Comparison of ENCODE assay signal across 15 cellular contexts in the genomic region with DNA sequence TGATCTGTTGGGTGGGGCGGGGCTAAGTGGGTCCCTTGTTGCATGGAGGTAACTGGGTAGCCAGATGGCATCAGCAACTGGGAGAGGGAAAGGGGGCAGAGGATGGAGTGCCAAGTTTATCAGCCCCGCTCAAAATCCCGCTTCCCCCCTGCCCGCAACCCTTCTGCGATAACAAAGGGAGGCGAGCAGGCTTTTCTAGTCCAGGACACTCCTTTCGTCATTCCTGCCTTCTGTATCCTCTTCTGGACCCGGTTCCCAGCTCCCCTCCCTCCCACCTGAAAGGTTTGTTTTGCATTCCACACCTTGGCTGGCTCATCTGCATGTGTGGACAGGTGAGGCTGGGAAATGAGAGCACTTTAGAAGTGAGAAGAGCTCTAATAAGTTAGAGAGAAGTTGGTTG. TPM values are rescaled to one million over a fixed set of nuclear protein-coding genes. Genes with fewer than 3 reads are reported as not detected.
DNase-seq lines count a peak whose midpoint lies in the region; ATAC-seq and TF ChIP-seq lines count a peak whose summit lies in the region.
"Had no signal": no experiment of that assay in that cellular context is flagged by ENCODE, and none has a peak within 500 bp of the region (broad histone marks: within the 10 kb centered on the region; RNA-seq: fewer than 3 reads in every experiment).

No MANE protein-coding gene starts in this region.

- ATAC-seq in left lobe of liver, result no peak
- ATAC-seq: GM23338 had no signal

- no peak for DNase-seq in breast epithelium (ENCODE audit: low spot score in 2 of 2)
- no peak for DNase-seq in MCF 10A (ENCODE audit: unreplicated experiment)
- peak; percentile 81 for DNase-seq in epithelial cell of esophagus (ENCODE audit: low read depth)
- peak; percentile 35 for DNase-seq in left lobe of liver (ENCODE audit: low spot score)
- no peak for DNase-seq in activated effector memory CD4-positive, alpha-beta T cell treated with anti-CD3 and anti-CD28 coated beads, Interleukin-2, amount 50 U/mL, for 16 hours
- no peak for DNase-seq in SKM-1 treated with dmso at 0.1 percent for 144 hours (lab: John Stamatoyannopoulos, UW; ENCODE audit: unreplicated experiment)
- no peak for DNase-seq in smooth muscle cell (lab: John Stamatoyannopoulos, UW; ENCODE audit: unreplicated experiment)
- DNase-seq: 8988T; AML-193; Caco-2; CD8-positive, alpha-beta memory T cell; DMS53; H7 had no signal

- no peak overlapping the region for H3K4me2 ChIP-seq in smooth muscle cell
- H3K4me2 ChIP-seq: BLaER1, GM23338 had no signal

- H3K36me3 Mint-ChIP-seq in MCF 10A (ENCODE audit: insufficient read depth, unreplicated experiment), result no peaks in the 10 kb centered on the region
- H3K36me3 Mint-ChIP-seq: CD8-positive, alpha-beta memory T cell had no signal

- 93% methylated on average over 8 of the region's 8 CpGs for WGBS in smooth muscle cell (ENCODE audit: low lambda C conversion rate)

- no peak overlapping the region for H3K4me3 Mint-ChIP-seq in MCF 10A (ENCODE audit: unreplicated experiment)
- H3K4me3 Mint-ChIP-seq: CD8-positive, alpha-beta memory T cell; GM23338 had no signal

- peaks cover 0 to 5% of the 10 kb centered on the region in 2 donors for H3K4me1 ChIP-seq in breast epithelium
- no peaks in the 10 kb centered on the region for H3K4me1 ChIP-seq in smooth muscle cell (ENCODE audit: low read depth)
- H3K4me1 ChIP-seq: BLaER1, Caco-2 had no signal

- CTCF ChIA-PET in MCF 10A (lab: Yijun Ruan, JAX), result interaction anchor here (0.6 kb wide), 1 partner anchor 10 kb away, joined by 3 read pairs; no protein-coding TSS in a partner anchor

- POLR2A ChIA-PET in MCF 10A (lab: Yijun Ruan, JAX), result no interaction called here

- H3K36me3 ChIP-seq in breast epithelium (no peaks in the 10 kb centered on the region), smooth muscle cell (ENCODE audit: low read depth) (no peaks in the 10 kb centered on the region)
- H3K36me3 ChIP-seq: BLaER1 had no signal

- H3K9ac ChIP-seq in smooth muscle cell (ENCODE audit: low read depth), result no peak overlapping the region
- H3K9ac ChIP-seq: BLaER1 had no signal

- no peak overlapping the region for H2AFZ ChIP-seq in smooth muscle cell (ENCODE audit: low read depth)
- H2AFZ ChIP-seq: GM23338 had no signal

- H3K9me3 ChIP-seq in breast epithelium, result no peaks in the 10 kb centered on the region
- no peaks in the 10 kb centered on the region for H3K9me3 ChIP-seq in smooth muscle cell (replicated peaks; ENCODE audit: low read depth)
- H3K9me3 ChIP-seq: BLaER1, Caco-2 had no signal

- no peaks in the 10 kb centered on the region for H4K20me1 ChIP-seq in smooth muscle cell (ENCODE audit: low read depth)
- H4K20me1 ChIP-seq: BLaER1 had no signal

- no peaks in the 10 kb centered on the region for H3K27me3 Mint-ChIP-seq in MCF 10A (ENCODE audit: insufficient read depth, unreplicated experiment)
- H3K27me3 Mint-ChIP-seq: CD8-positive, alpha-beta memory T cell had no signal

- intact Hi-C loops in breast epithelium (cut with DNase I; ENCODE audit: low total_unique reads) (no loop called here), MCF 10A (cut with micrococcal nuclease) (no loop called here)

- TF ChIP-seq POLR2A in breast epithelium (IDR thresholded peaks at IDR 0.05), result no peak

- no peaks in the 10 kb centered on the region for H3K9me3 Mint-ChIP-seq in MCF 10A (ENCODE audit: unreplicated experiment)
- H3K9me3 Mint-ChIP-seq: CD8-positive, alpha-beta memory T cell; GM23338 had no signal

- no peaks in the 10 kb centered on the region for H3K79me2 ChIP-seq in smooth muscle cell (ENCODE audit: low read depth)

- H3K27me3 ChIP-seq in breast epithelium (no peaks in the 10 kb centered on the region), smooth muscle cell (ENCODE audit: low read depth) (no peaks in the 10 kb centered on the region)
- H3K27me3 ChIP-seq: BLaER1 had no signal

- H3K4me3 ChIP-seq in breast epithelium, result no peak overlapping the region
- H3K4me3 ChIP-seq in epithelial cell of esophagus (ENCODE audit: low read length), result no peak overlapping the region
- no peak overlapping the region for H3K4me3 ChIP-seq in smooth muscle cell
- H3K4me3 ChIP-seq: BLaER1, GM23338 had no signal

- H3F3A ChIP-seq in smooth muscle cell (ENCODE audit: low read depth), result no peaks in the 10 kb centered on the region

- no peak overlapping the region for H3K27ac Mint-ChIP-seq in MCF 10A (ENCODE audit: low read depth, unreplicated experiment)
- H3K27ac Mint-ChIP-seq: GM23338 had no signal

- peak overlapping the region; percentile 5 to 7 for H3K27ac ChIP-seq in breast epithelium
- no peak overlapping the region for H3K27ac ChIP-seq in smooth muscle cell (ENCODE audit: low read depth)
- H3K27ac ChIP-seq: BLaER1 had no signal

- H3K4me1 Mint-ChIP-seq in MCF 10A (ENCODE audit: insufficient read depth, unreplicated experiment), result no peaks in the 10 kb centered on the region
- H3K4me1 Mint-ChIP-seq: CD8-positive, alpha-beta memory T cell; GM23338 had no signal

- no TSS peak for BruUV-seq in MCF 10A (replicated peaks; lab: Mats Ljungman, UMichigan)

- TF ChIP-seq CTCF in breast epithelium (IDR thresholded peaks at IDR 0.05), result no peak
- no peak for TF ChIP-seq CTCF in MCF 10A (IDR thresholded peaks at IDR 0.05; ENCODE audit: unreplicated experiment)
- no peak for TF ChIP-seq CTCF in epithelial cell of esophagus (IDR thresholded peaks at IDR 0.05; ENCODE audit: insufficient read depth, low read depth, low read length, missing control alignments)
- no peak for TF ChIP-seq CTCF in smooth muscle cell (IDR thresholded peaks at IDR 0.05; ENCODE audit: borderline replicate concordance, insufficient read depth, poor library complexity, severe bottlenecking)

RNA-seq across cellular contexts. Expression of gene HLF, which starts 53.3 kb away (rescaled TPM):
- total RNA-seq in breast epithelium, result 10 to 100 TPM; 11.8 to 21.4 (median 13.4) TPM
- 0.23 and 0.66 TPM in 2 replicates for total RNA-seq in MCF 10A (2022)
- 65.8 TPM for total RNA-seq in left lobe of liver
- total RNA-seq in smooth muscle cell, result not detected in 2 replicates
- polyA plus RNA-seq in smooth muscle cell, result 0.19 TPM in 1 of 2 replicates, not detected in the other
- polyA plus RNA-seq: GM23338 had no signal

Comparison
In these comparisons a context has a peak if more than half of its experiments do, and no peak if none do; other contexts are left out.
1. DNase-seq: peak in epithelial cell of esophagus (single experiment) and left lobe of liver (single experiment); none in breast epithelium (0 of 2), MCF 10A (single experiment), activated effector memory CD4-positive, alpha-beta T cell treated with anti-CD3 and anti-CD28 coated beads, Interleukin-2, amount 50 U/mL, for 16 hours (single experiment), SKM-1 treated with dmso at 0.1 percent for 144 hours (single experiment) and smooth muscle cell (single experiment).